33 cellular contexts compared by ENCODE assay signal in genomic region chr5:160844177-160844576, GRCh38.
"Had no signal": no experiment of that assay in that cellular context is flagged by ENCODE, and none has a peak within 500 bp of the region (broad histone marks: within the 10 kb centered on the region; RNA-seq: fewer than 3 reads in every experiment).

No MANE protein-coding gene starts in this region.

- FAIRE-seq: astrocyte, TTC549 had no signal

- ATAC-seq: activated CD8-positive, alpha-beta T cell treated with anti-CD3 and anti-CD28 coated beads for 36 hours; activated naive CD4-positive, alpha-beta T cell treated with anti-CD3 and anti-CD28 coated beads, Interleukin-2, amount 50 U/mL, for 72 hours; activated T-cell treated with anti-CD3 and anti-CD28 coated beads, Interleukin-2, amount 50 U/mL, for 4 hours; activated T-cell treated with anti-CD3 and anti-CD28 coated beads, Interleukin-2, amount 50 U/mL, for 72 hours; activated T-helper 17 cell treated with anti-CD3 and anti-CD28 coated beads, Interleukin-2, amount 50 U/mL, for 72 hours; body of pancreas had no signal

- DNase-seq: activated B cell treated with CpG ODN at 0.5 μM for 24 hours; activated CD4-positive, alpha-beta memory T cell treated with anti-CD3 and anti-CD28 coated beads for 36 hours; activated CD4-positive, alpha-beta T cell treated with anti-CD3 and anti-CD28 coated beads for 4 hours; activated CD4-positive, alpha-beta T cell treated with anti-CD3 and anti-CD28 coated beads, Interleukin-2, amount 10 ng/mL, durations not matched to agents 24 days and 14 days; activated CD4-positive, alpha-beta T cell treated with anti-CD3 and anti-CD28 coated beads, Interleukin-2, amount 50 U/mL, for 1 hour; activated CD4-positive, alpha-beta T cell treated with anti-CD3 and anti-CD28 coated beads, Interleukin-2, amount 50 U/mL, for 4 hours; activated CD4-positive, CD25-positive, alpha-beta regulatory T cell treated with anti-CD3 and anti-CD28 coated beads, Interleukin-2, amount 50 U/mL, for 72 hours; activated CD8-positive, alpha-beta memory T cell treated with anti-CD3 and anti-CD28 coated beads, Interleukin-2, amount 50 U/mL, for 4 hours; activated CD8-positive, alpha-beta T cell treated with anti-CD3 and anti-CD28 coated beads for 36 hours; activated effector memory CD4-positive, alpha-beta T cell treated with anti-CD3 and anti-CD28 coated beads, Interleukin-2, amount 50 U/mL, for 16 hours; activated gamma-delta T cell treated with Interleukin-2 at 50 U/mL for 16 hours; activated naive CD4-positive, alpha-beta T cell; activated naive CD4-positive, alpha-beta T cell treated with anti-CD3 and anti-CD28 coated beads for 36 hours; activated naive CD4-positive, alpha-beta T cell treated with anti-CD3 and anti-CD28 coated beads, Interleukin-2, amount 50 U/mL, for 16 hours; activated naive CD8-positive, alpha-beta T cell treated with anti-CD3 and anti-CD28 coated beads for 36 hours; activated T-cell treated with anti-CD3 and anti-CD28 coated beads for 4 hours; activated T-cell treated with anti-CD3 and anti-CD28 coated beads, Interleukin-2, amount 50 U/mL, for 1 hour; activated T-cell treated with anti-CD3 and anti-CD28 coated beads, Interleukin-2, amount 50 U/mL, for 4 hours; activated T-cell treated with anti-CD3 and anti-CD28 coated beads, Interleukin-2, amount 50 U/mL, for 72 hours; adrenal gland; amniotic stem cell; aorta; body of pancreas; brain microvascular endothelial cell; central memory CD4-positive, alpha-beta T cell; T-helper 1 cell; T-helper 2 cell; T-helper 9 cell had no signal

- H3K4me3 ChIP-seq: adrenal gland, body of pancreas, breast epithelium had no signal
